ENCODE assay signal across 8 cellular contexts in genomic region chr17:21043296-21044232, GRCh38. TPM values are rescaled to one million over a fixed set of nuclear protein-coding genes. Genes with fewer than 3 reads are reported as not detected.
DNase-seq lines count a peak whose midpoint lies in the region; FAIRE-seq and TF ChIP-seq lines count a peak whose summit lies in the region.

No MANE protein-coding gene starts in this region.

- H3K27ac ChIP-seq in cardiac muscle cell (peak overlapping the region; percentile 93), urinary bladder (ENCODE audit: low read depth) (peak overlapping the region; percentile 82)

- H3K27ac Mint-ChIP-seq in activated naive CD4-positive, alpha-beta T cell treated with anti-CD3 and anti-CD28 coated beads, Interleukin-2, amount 50 U/mL, for 24 hours: peak overlapping the region; percentile 90

- no peaks in the 10 kb centered on the region for H3K27me3 ChIP-seq in cardiac muscle cell

- H3K4me1 Mint-ChIP-seq in activated naive CD4-positive, alpha-beta T cell treated with anti-CD3 and anti-CD28 coated beads, Interleukin-2, amount 50 U/mL, for 24 hours: peaks cover 24% of the 10 kb centered on the region

- H3K4me1 ChIP-seq in cardiac muscle cell (ENCODE audit: low read depth) (peaks cover 18% of the 10 kb centered on the region), urinary bladder (ENCODE audit: insufficient read depth) (no peaks in the 10 kb centered on the region)

- FAIRE-seq in G401.6 (lab: Jason Lieb, UNC): peak; percentile 95

- peak overlapping the region; percentile 84 for H3K4me3 Mint-ChIP-seq in activated naive CD4-positive, alpha-beta T cell treated with anti-CD3 and anti-CD28 coated beads, Interleukin-2, amount 50 U/mL, for 24 hours

- no peaks in the 10 kb centered on the region for H3K9me3 ChIP-seq in cardiac muscle cell (ENCODE audit: low read depth)

- H3K36me3 Mint-ChIP-seq in activated naive CD4-positive, alpha-beta T cell treated with anti-CD3 and anti-CD28 coated beads, Interleukin-2, amount 50 U/mL, for 24 hours: no peaks in the 10 kb centered on the region

- H3K4me3 ChIP-seq in cardiac muscle cell (peak overlapping the region; percentile 50), urinary bladder (ENCODE audit: low read depth, low read length) (peak overlapping the region; percentile 35)

- no peaks in the 10 kb centered on the region for H3K27me3 Mint-ChIP-seq in activated naive CD4-positive, alpha-beta T cell treated with anti-CD3 and anti-CD28 coated beads, Interleukin-2, amount 50 U/mL, for 24 hours

- DNase-seq in H4 (ENCODE audit: low spot score) (peak; percentile 98), M059J (ENCODE audit: low read depth) (peak; percentile 97), SIG-M5 treated with dmso at 0.1 percent for 504 hours (lab: John Stamatoyannopoulos, UW; ENCODE audit: unreplicated experiment) (peak; percentile 99), cardiac muscle cell (ENCODE audit: low read depth in 1 of 2, low spot score in 1 of 2) (peak; percentile 99 to 100), posterior vena cava (ENCODE audit: low spot score) (peak; percentile 99)

- 2% methylated on average over 50 of the region's 50 CpGs for WGBS in urinary bladder

- intact Hi-C loops in posterior vena cava (cut with DNase I): loop anchor here in 1 of 2 donors (1.0 kb wide), 1 partner anchor 30 kb away; no protein-coding TSS in a partner anchor

- no peaks in the 10 kb centered on the region for H3K9me3 Mint-ChIP-seq in activated naive CD4-positive, alpha-beta T cell treated with anti-CD3 and anti-CD28 coated beads, Interleukin-2, amount 50 U/mL, for 24 hours

- H3K36me3 ChIP-seq in cardiac muscle cell (no peaks in the 10 kb centered on the region), urinary bladder (ENCODE audit: insufficient read depth) (no peaks in the 10 kb centered on the region)

- peak; percentile 85 for TF ChIP-seq CTCF in cardiac muscle cell (IDR thresholded peaks at IDR 0.05; ENCODE audit: low read depth, low read length)

RNA-seq across cellular contexts. Expression of gene USP22, which starts 0.8 kb away (rescaled TPM):
- 139 and 179 TPM in 2 replicates for total RNA-seq in H4 (2014; rRNA removed; shearing (Covaris generic))
- 144 and 170 TPM in 2 replicates for total RNA-seq in M059J (2014; rRNA removed; shearing (Covaris generic))
- total RNA-seq in cardiac muscle cell (256 and 280 TPM in 2 replicates), posterior vena cava (100 to 1,000 TPM; 136 to 142 TPM), urinary bladder (170 TPM)
- polyA plus RNA-seq in cardiac muscle cell (153 and 182 TPM in 2 replicates), urinary bladder (72.1 TPM)

Comparison
In these comparisons a context has a peak if more than half of its experiments do, and no peak if none do; other contexts are left out.
1. Peak in every context shown above with its lines: DNase-seq, H3K4me3 ChIP-seq and H3K27ac ChIP-seq.